Comparison of ENCODE assay signal across 12 cellular contexts in the genomic region with DNA sequence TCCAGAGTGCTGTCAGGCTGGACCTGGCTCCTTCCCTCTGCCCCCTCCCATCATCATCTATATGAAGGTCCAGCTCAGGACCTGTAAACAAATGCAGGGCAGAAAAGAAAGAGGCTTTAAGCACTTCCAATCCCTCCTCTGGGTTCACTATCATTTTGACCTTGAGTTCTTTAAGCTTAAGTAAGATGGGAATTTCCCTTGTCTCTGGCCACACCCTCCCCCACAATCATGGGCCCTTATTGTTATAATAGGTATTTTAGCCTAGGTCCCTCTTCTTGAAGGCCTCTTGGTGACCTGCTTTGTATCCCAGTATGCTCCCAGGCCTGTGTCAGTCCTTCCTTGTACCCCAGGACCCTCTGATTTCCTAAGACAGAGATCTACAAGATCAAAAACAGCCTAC. TPM values are rescaled to one million over a fixed set of nuclear protein-coding genes. Genes with fewer than 3 reads are reported as not detected.
A peak's percentile ranks its signal among the peaks of the same experiment; 100 is the strongest.
DNase-seq lines count a peak whose midpoint lies in the region; ATAC-seq and FAIRE-seq lines count a peak whose summit lies in the region.
"Had no signal": no experiment of that assay in that cellular context is flagged by ENCODE, and none has a peak within 500 bp of the region (broad histone marks: within the 10 kb centered on the region; RNA-seq: fewer than 3 reads in every experiment).

No MANE protein-coding gene starts in this region.

- ATAC-seq in activated naive CD8-positive, alpha-beta T cell treated with anti-CD3 and anti-CD28 coated beads, Interleukin-2, amount 10 ng/mL, durations not matched to agents 7 days and 5 days (ENCODE audit: low read depth): peak; percentile 34
- ATAC-seq in stimulated activated naive B cell treated with anti-CD40 and anti-IgM and Interleukin-4, amounts not matched to agents 10 μg/mL and 1 μg/mL and 100 μg/mL, for 72 hours (replicated peaks): peak; percentile 83 to 91

- H2AFZ ChIP-seq in Karpas-422 (ENCODE audit: low read length): no peak overlapping the region

- DNase-seq in activated naive CD8-positive, alpha-beta T cell treated with anti-CD3 and anti-CD28 coated beads, Interleukin-2, amount 10 ng/mL, durations not matched to agents 7 days and 5 days: no peak
- no peak for DNase-seq in activated naive CD8-positive, alpha-beta T cell treated with anti-CD3 and anti-CD28 coated beads for 36 hours
- DNase-seq in RCC 7860 (ENCODE audit: low spot score) (peak; percentile 41), fibroblast of the conjunctiva (ENCODE audit: low read depth) (peak; percentile 9), Karpas-422 (no peak), SW480 (ENCODE audit: low spot score) (no peak), globus pallidus (ENCODE audit: low spot score) (no peak)
- DNase-seq in stimulated activated naive B cell treated with anti-CD40 and anti-IgM and Interleukin-4, amounts not matched to agents 10 μg/mL and 1 μg/mL and 100 μg/mL, for 72 hours: no peak
- DNase-seq: activated naive CD4-positive, alpha-beta T cell treated with anti-CD3 and anti-CD28 coated beads, Interleukin-2, amount 50 U/mL, for 16 hours; NCI-H69 had no signal

- H4K20me1 ChIP-seq in Karpas-422 (ENCODE audit: insufficient read depth, low read depth, low read length): no peaks in the 10 kb centered on the region

- no peak overlapping the region for H3K27ac ChIP-seq in Karpas-422 (ENCODE audit: low read length)
- H3K27ac ChIP-seq: KMS-11 had no signal

- peaks cover 14% of the 10 kb centered on the region for H3K4me1 Mint-ChIP-seq in activated naive CD8-positive, alpha-beta T cell treated with anti-CD3 and anti-CD28 coated beads, Interleukin-2, amount 10 ng/mL, durations not matched to agents 7 days and 5 days
- H3K4me1 Mint-ChIP-seq in activated naive CD8-positive, alpha-beta T cell treated with anti-CD3 and anti-CD28 coated beads for 36 hours: peaks cover 21% of the 10 kb centered on the region
- H3K4me1 Mint-ChIP-seq in stimulated activated naive B cell treated with anti-CD40 and anti-IgM and Interleukin-4, amounts not matched to agents 10 μg/mL and 1 μg/mL and 100 μg/mL, for 72 hours: peaks cover 15 to 18% of the 10 kb centered on the region in 2 donors

- H3K36me3 ChIP-seq in Karpas-422 (ENCODE audit: insufficient read depth, low read length): no peaks in the 10 kb centered on the region

- H3K9me2 ChIP-seq in Karpas-422 (replicated peaks; ENCODE audit: insufficient read depth, low read length): no peaks in the 10 kb centered on the region

- no peak overlapping the region for H3K4me3 ChIP-seq in Karpas-422 (ENCODE audit: low read length)

- POLR2A ChIA-PET in activated naive CD8-positive, alpha-beta T cell treated with anti-CD3 and anti-CD28 coated beads, Interleukin-2, amount 10 ng/mL, durations not matched to agents 7 days and 5 days (lab: Charles Lee): interaction anchor here (0.7 to 1.0 kb wide), 2 partner anchors 12 to 15 kb away, joined by 3 read pairs; no protein-coding TSS in a partner anchor

- H3K27ac Mint-ChIP-seq in activated naive CD8-positive, alpha-beta T cell treated with anti-CD3 and anti-CD28 coated beads, Interleukin-2, amount 10 ng/mL, durations not matched to agents 7 days and 5 days: no peak overlapping the region
- no peak overlapping the region for H3K27ac Mint-ChIP-seq in activated naive CD8-positive, alpha-beta T cell treated with anti-CD3 and anti-CD28 coated beads for 36 hours
- H3K27ac Mint-ChIP-seq in stimulated activated naive B cell treated with anti-CD40 and anti-IgM and Interleukin-4, amounts not matched to agents 10 μg/mL and 1 μg/mL and 100 μg/mL, for 72 hours: no peak overlapping the region

- H3K9ac ChIP-seq in Karpas-422 (ENCODE audit: low read length): no peak overlapping the region
- H3K9ac ChIP-seq: KMS-11 had no signal

- H3K27me3 ChIP-seq in Karpas-422 (ENCODE audit: low read length): no peaks in the 10 kb centered on the region

- H3K4me1 ChIP-seq in Karpas-422 (ENCODE audit: low read length): peaks cover 6% of the 10 kb centered on the region

- no peaks in the 10 kb centered on the region for H3K36me3 Mint-ChIP-seq in activated naive CD8-positive, alpha-beta T cell treated with anti-CD3 and anti-CD28 coated beads, Interleukin-2, amount 10 ng/mL, durations not matched to agents 7 days and 5 days
- no peaks in the 10 kb centered on the region for H3K36me3 Mint-ChIP-seq in activated naive CD8-positive, alpha-beta T cell treated with anti-CD3 and anti-CD28 coated beads for 36 hours
- H3K36me3 Mint-ChIP-seq in stimulated activated naive B cell treated with anti-CD40 and anti-IgM and Interleukin-4, amounts not matched to agents 10 μg/mL and 1 μg/mL and 100 μg/mL, for 72 hours: no peaks in the 10 kb centered on the region
- H3K36me3 Mint-ChIP-seq: CD4-positive, alpha-beta memory T cell had no signal

- H3K27me3 Mint-ChIP-seq in activated naive CD8-positive, alpha-beta T cell treated with anti-CD3 and anti-CD28 coated beads, Interleukin-2, amount 10 ng/mL, durations not matched to agents 7 days and 5 days: no peaks in the 10 kb centered on the region
- H3K27me3 Mint-ChIP-seq in activated naive CD8-positive, alpha-beta T cell treated with anti-CD3 and anti-CD28 coated beads for 36 hours: no peaks in the 10 kb centered on the region
- no peaks in the 10 kb centered on the region for H3K27me3 Mint-ChIP-seq in stimulated activated naive B cell treated with anti-CD40 and anti-IgM and Interleukin-4, amounts not matched to agents 10 μg/mL and 1 μg/mL and 100 μg/mL, for 72 hours
- H3K27me3 Mint-ChIP-seq: CD4-positive, alpha-beta memory T cell had no signal

- H3K79me2 ChIP-seq in Karpas-422 (ENCODE audit: low read length): no peaks in the 10 kb centered on the region

- H3K4me3 Mint-ChIP-seq in activated naive CD8-positive, alpha-beta T cell treated with anti-CD3 and anti-CD28 coated beads, Interleukin-2, amount 10 ng/mL, durations not matched to agents 7 days and 5 days: no peak overlapping the region
- H3K4me3 Mint-ChIP-seq in activated naive CD8-positive, alpha-beta T cell treated with anti-CD3 and anti-CD28 coated beads for 36 hours: no peak overlapping the region
- no peak overlapping the region for H3K4me3 Mint-ChIP-seq in stimulated activated naive B cell treated with anti-CD40 and anti-IgM and Interleukin-4, amounts not matched to agents 10 μg/mL and 1 μg/mL and 100 μg/mL, for 72 hours
- H3K4me3 Mint-ChIP-seq: CD4-positive, alpha-beta memory T cell had no signal

- FAIRE-seq in RCC 7860 (lab: Jason Lieb, UNC): no peak

- no peaks in the 10 kb centered on the region for H3K9me3 Mint-ChIP-seq in activated naive CD8-positive, alpha-beta T cell treated with anti-CD3 and anti-CD28 coated beads, Interleukin-2, amount 10 ng/mL, durations not matched to agents 7 days and 5 days
- no peaks in the 10 kb centered on the region for H3K9me3 Mint-ChIP-seq in activated naive CD8-positive, alpha-beta T cell treated with anti-CD3 and anti-CD28 coated beads for 36 hours
- H3K9me3 Mint-ChIP-seq in stimulated activated naive B cell treated with anti-CD40 and anti-IgM and Interleukin-4, amounts not matched to agents 10 μg/mL and 1 μg/mL and 100 μg/mL, for 72 hours: no peaks in the 10 kb centered on the region
- H3K9me3 Mint-ChIP-seq: CD4-positive, alpha-beta memory T cell had no signal

- H3K9me3 ChIP-seq in Karpas-422 (ENCODE audit: low read length): no peaks in the 10 kb centered on the region

- no peak overlapping the region for H3K4me2 ChIP-seq in Karpas-422 (ENCODE audit: low read depth, low read length, poor library complexity, severe bottlenecking)
- H3K4me2 ChIP-seq: KMS-11 had no signal

RNA-seq across cellular contexts. Expression of a gene that starts 45.1 kb away (rescaled TPM):
- 10 to 100 TPM; 75.7 to 77.1 TPM for total RNA-seq in activated naive CD8-positive, alpha-beta T cell treated with anti-CD3 and anti-CD28 coated beads, Interleukin-2, amount 10 ng/mL, durations not matched to agents 7 days and 5 days
- 10 to 100 TPM; 53.5 to 55.0 TPM for total RNA-seq in activated naive CD8-positive, alpha-beta T cell treated with anti-CD3 and anti-CD28 coated beads for 36 hours
- 70.3 and 116 TPM in 2 replicates for total RNA-seq in Karpas-422 (2014; rRNA removed; shearing (Covaris generic); ENCODE audit: low replicate concordance)

RNA-seq across cellular contexts. Expression of a gene that starts 52.8 kb away (rescaled TPM):
- total RNA-seq in activated naive CD8-positive, alpha-beta T cell treated with anti-CD3 and anti-CD28 coated beads, Interleukin-2, amount 10 ng/mL, durations not matched to agents 7 days and 5 days: 10 to 100 TPM; 50.8 to 51.1 TPM
- 10 to 100 TPM; 52.5 to 55.9 TPM for total RNA-seq in activated naive CD8-positive, alpha-beta T cell treated with anti-CD3 and anti-CD28 coated beads for 36 hours
- 62.7 and 128 TPM in 2 replicates for total RNA-seq in Karpas-422 (2014; rRNA removed; shearing (Covaris generic); ENCODE audit: low replicate concordance)

Comparison
In these comparisons a context has a peak if more than half of its experiments do, and no peak if none do; other contexts are left out.
1. DNase-seq: peak in RCC 7860 (single experiment) and fibroblast of the conjunctiva (single experiment); none in activated naive CD8-positive, alpha-beta T cell treated with anti-CD3 and anti-CD28 coated beads, Interleukin-2, amount 10 ng/mL, durations not matched to agents 7 days and 5 days (single experiment), activated naive CD8-positive, alpha-beta T cell treated with anti-CD3 and anti-CD28 coated beads for 36 hours (single experiment), stimulated activated naive B cell treated with anti-CD40 and anti-IgM and Interleukin-4, amounts not matched to agents 10 μg/mL and 1 μg/mL and 100 μg/mL, for 72 hours (single experiment), Karpas-422 (single experiment), SW480 (single experiment) and globus pallidus (single experiment).